Comparison of ENCODE assay signal across 1 cellular context in the genomic region with DNA sequence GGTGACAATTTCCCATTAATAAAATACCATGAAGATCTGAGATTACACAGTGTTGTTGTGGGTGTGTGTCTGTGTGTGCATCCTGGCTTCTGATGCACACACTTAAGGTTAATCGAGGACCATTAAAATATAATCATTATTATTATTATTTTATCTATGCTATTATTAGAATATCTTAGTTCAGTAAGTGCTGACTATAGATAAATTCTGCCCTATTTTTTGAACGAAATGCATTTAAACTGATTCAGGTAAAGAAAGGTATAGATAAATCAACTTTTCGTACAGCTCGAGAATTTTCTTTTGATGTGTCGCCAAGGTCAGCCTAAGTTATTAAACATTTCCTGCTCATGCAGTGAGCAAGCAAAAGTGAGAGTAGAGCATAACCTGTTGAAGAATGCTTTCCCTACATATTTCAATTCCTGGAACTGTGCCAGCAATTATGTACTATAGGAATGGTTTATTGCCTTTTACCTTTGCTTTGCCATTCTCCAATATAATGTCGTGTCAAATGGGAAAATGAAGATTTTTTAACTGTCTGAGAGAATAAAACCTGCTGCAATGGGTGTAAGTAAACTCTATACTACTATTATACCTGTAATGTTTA.
TF ChIP-seq lines count a peak whose summit lies in the region.

No MANE protein-coding gene starts in this region.

TF ChIP-seq in K562, 482 proteins besides CTCF, POLR2A, EP300 and RAD21 (continued from another document):
- TF ChIP-seq MYNN (IDR thresholded peaks at IDR 0.05): no peak
- TF ChIP-seq MYNN (CRISPR knock-in tag; IDR thresholded peaks at IDR 0.05): no peak
- TF ChIP-seq DACH1 (IDR thresholded peaks at IDR 0.05; ENCODE audit: partially characterized antibody): no peak
- TF ChIP-seq NCOA1 (IDR thresholded peaks at IDR 0.05; ENCODE audit: low read depth): no peak
- 0 out of 2 replicates have a peak, but pooled peaks have one; percentile 19 for TF ChIP-seq NFIX (CRISPR knock-in tag; IDR thresholded peaks at IDR 0.05; ENCODE audit: low read depth)
- peak; percentile 75 for TF ChIP-seq NFIC (IDR thresholded peaks at IDR 0.05)
